Comparison of ENCODE assay signal across 8 cellular contexts in genomic region chr20:25407311-25408169, GRCh38. TPM values are rescaled to one million over a fixed set of nuclear protein-coding genes. Genes with fewer than 3 reads are reported as not detected.
DNase-seq lines count a peak whose midpoint lies in the region; ATAC-seq and TF ChIP-seq lines count a peak whose summit lies in the region.

TSS of gene GINS1 (plus strand) at chr20:25407673. CDS start at chr20:25407821, 148 bp downstream.

- 0 out of 2 replicates have a peak, but pooled peaks cover 3% of the 10 kb centered on the region for H3K36me3 ChIP-seq in KMS-11 (ENCODE audit: insufficient read depth)
- no peaks in the 10 kb centered on the region for H3K36me3 ChIP-seq in Peyer's patch

- TF ChIP-seq CTCF in KMS-11 (conservative IDR thresholded peaks at IDR 0.05; ENCODE audit: low read depth, low read length), result no peak
- no peak for TF ChIP-seq CTCF in Peyer's patch (IDR thresholded peaks at IDR 0.05)
- no peak for TF ChIP-seq CTCF in fibroblast of mammary gland (conservative IDR thresholded peaks at IDR 0.05; ENCODE audit: control insufficient read depth, insufficient read depth, low read depth, low read length)

- H3K4me3 ChIP-seq in KMS-11 (IDR thresholded peaks at IDR 0.05; ENCODE audit: insufficient read depth, low read depth, low read length) (peak within 1 kb of the TSS; percentile 58), Peyer's patch (peak within 1 kb of the TSS; percentile 43 to 74 (median 69)), fibroblast of mammary gland (ENCODE audit: control insufficient read depth, low read depth, low read length) (peak within 1 kb of the TSS; percentile 69)

- peaks cover 15 to 17% of the 10 kb centered on the region in 2 donors for H3K36me3 Mint-ChIP-seq in activated T-cell treated with anti-CD3 and anti-CD28 coated beads, Interleukin-2, amount 50 U/mL, for 72 hours (ENCODE audit: insufficient read depth in 2 of 2)
- H3K36me3 Mint-ChIP-seq in naive thymus-derived CD8-positive, alpha-beta T cell, result peaks cover 0 to 17% (median 11%) of the 10 kb centered on the region in 3 donors
- H3K36me3 Mint-ChIP-seq in stimulated activated memory B cell treated with anti-CD40 and anti-IgM and Interleukin-4, amounts not matched to agents 10 μg/mL and 1 μg/mL and 100 μg/mL, for 72 hours, result peaks cover 8% of the 10 kb centered on the region

- H3K4me2 ChIP-seq in KMS-11, result peak within 1 kb of the TSS; percentile 89

- H3K9me3 Mint-ChIP-seq in activated T-cell treated with anti-CD3 and anti-CD28 coated beads, Interleukin-2, amount 50 U/mL, for 72 hours, result peaks cover 4 to 9% of the 10 kb centered on the region in 2 donors
- peaks cover 0 to 28% (median 17%) of the 10 kb centered on the region in 9 donors for H3K9me3 Mint-ChIP-seq in naive thymus-derived CD8-positive, alpha-beta T cell
- peaks cover 11% of the 10 kb centered on the region for H3K9me3 Mint-ChIP-seq in stimulated activated memory B cell treated with anti-CD40 and anti-IgM and Interleukin-4, amounts not matched to agents 10 μg/mL and 1 μg/mL and 100 μg/mL, for 72 hours

- peak within 1 kb of the TSS; percentile 77 for H3K9ac ChIP-seq in KMS-11

- H3K4me1 ChIP-seq in KMS-11 (ENCODE audit: low read depth, poor library complexity, severe bottlenecking) (peaks cover 17% of the 10 kb centered on the region), Peyer's patch (peaks cover 0 to 12% (median 3%) of the 10 kb centered on the region in 4 donors)

- no peaks in the 10 kb centered on the region for H3K27me3 ChIP-seq in KMS-11 (ENCODE audit: insufficient read depth, low read depth)
- no peaks in the 10 kb centered on the region for H3K27me3 ChIP-seq in Peyer's patch

- H3K4me1 Mint-ChIP-seq in activated T-cell treated with anti-CD3 and anti-CD28 coated beads, Interleukin-2, amount 50 U/mL, for 72 hours (ENCODE audit: low read depth), result peaks cover 25% of the 10 kb centered on the region
- H3K4me1 Mint-ChIP-seq in naive thymus-derived CD8-positive, alpha-beta T cell, result peaks cover 7 to 16% (median 10%) of the 10 kb centered on the region in 4 donors
- H3K4me1 Mint-ChIP-seq in stimulated activated memory B cell treated with anti-CD40 and anti-IgM and Interleukin-4, amounts not matched to agents 10 μg/mL and 1 μg/mL and 100 μg/mL, for 72 hours, result peaks cover 17% of the 10 kb centered on the region

- peak within 1 kb of the TSS; percentile 69 for H2AFZ ChIP-seq in KMS-11 (ENCODE audit: low read depth)

- H3K4me3 Mint-ChIP-seq in activated T-cell treated with anti-CD3 and anti-CD28 coated beads, Interleukin-2, amount 50 U/mL, for 72 hours, result peak within 1 kb of the TSS; percentile 88
- H3K4me3 Mint-ChIP-seq in naive thymus-derived CD8-positive, alpha-beta T cell, result peak within 1 kb of the TSS; percentile 88 to 96 (median 94)
- peak within 1 kb of the TSS; percentile 84 for H3K4me3 Mint-ChIP-seq in stimulated activated memory B cell treated with anti-CD40 and anti-IgM and Interleukin-4, amounts not matched to agents 10 μg/mL and 1 μg/mL and 100 μg/mL, for 72 hours

- H3K27ac ChIP-seq in KMS-11 (peak within 1 kb of the TSS; percentile 51), Peyer's patch (peak within 1 kb of the TSS; percentile 3 to 58 (median 46))

- peak; percentile 92 for ATAC-seq in GM21825 (IDR thresholded peaks at IDR 0.05; ENCODE audit: unreplicated experiment)
- ATAC-seq in activated T-cell treated with anti-CD3 and anti-CD28 coated beads, Interleukin-2, amount 50 U/mL, for 72 hours (replicated peaks in 1 of 2), result peak; percentile 95 to 97
- ATAC-seq in naive thymus-derived CD8-positive, alpha-beta T cell, result peak; percentile 87 to 92
- peak; percentile 93 for ATAC-seq in stimulated activated memory B cell treated with anti-CD40 and anti-IgM and Interleukin-4, amounts not matched to agents 10 μg/mL and 1 μg/mL and 100 μg/mL, for 72 hours

- no peaks in the 10 kb centered on the region for H4K20me1 ChIP-seq in KMS-11 (ENCODE audit: insufficient read depth)

- peaks cover 18% of the 10 kb centered on the region for H3K79me2 ChIP-seq in KMS-11 (ENCODE audit: insufficient read depth, low read depth)

- DNase-seq in Daoy (ENCODE audit: low read depth) (peak; percentile 92), Peyer's patch (peak; percentile 64 to 89 (median 88)), fibroblast of mammary gland (ENCODE audit: low read depth) (peak; percentile 83)
- peak; percentile 88 for DNase-seq in activated T-cell treated with anti-CD3 and anti-CD28 coated beads, Interleukin-2, amount 50 U/mL, for 72 hours
- peak; percentile 41 to 78 (median 66) for DNase-seq in naive thymus-derived CD8-positive, alpha-beta T cell

- peak in 1 of 2 donors; percentile 8 for TF ChIP-seq POLR2A in Peyer's patch (IDR thresholded peaks at IDR 0.05)

- peak within 1 kb of the TSS; percentile 93 for H3K27ac Mint-ChIP-seq in activated T-cell treated with anti-CD3 and anti-CD28 coated beads, Interleukin-2, amount 50 U/mL, for 72 hours
- H3K27ac Mint-ChIP-seq in naive thymus-derived CD8-positive, alpha-beta T cell, result peak within 1 kb of the TSS in 9 of 10 donors; percentile 34 to 93 (median 80)
- H3K27ac Mint-ChIP-seq in stimulated activated memory B cell treated with anti-CD40 and anti-IgM and Interleukin-4, amounts not matched to agents 10 μg/mL and 1 μg/mL and 100 μg/mL, for 72 hours, result peak within 1 kb of the TSS; percentile 78

- H3K27me3 Mint-ChIP-seq in activated T-cell treated with anti-CD3 and anti-CD28 coated beads, Interleukin-2, amount 50 U/mL, for 72 hours (ENCODE audit: low read depth), result no peaks in the 10 kb centered on the region
- no peaks in the 10 kb centered on the region for H3K27me3 Mint-ChIP-seq in naive thymus-derived CD8-positive, alpha-beta T cell
- H3K27me3 Mint-ChIP-seq in stimulated activated memory B cell treated with anti-CD40 and anti-IgM and Interleukin-4, amounts not matched to agents 10 μg/mL and 1 μg/mL and 100 μg/mL, for 72 hours, result no peaks in the 10 kb centered on the region

- H3K9me3 ChIP-seq in Peyer's patch, result peaks cover 0 to 9% (median 1%) of the 10 kb centered on the region in 4 donors

- POLR2A ChIA-PET in naive thymus-derived CD8-positive, alpha-beta T cell (lab: Charles Lee), result interaction anchor here (0.6 to 1.5 kb wide), 4 partner anchors 17 to 350 kb away, joined by 3 read pairs; partner anchors contain the start of genes ABHD12, ACSS1 and PYGB

RNA-seq across cellular contexts. Expression of gene GINS1, which starts in this region (rescaled TPM):
- total RNA-seq in Daoy (2014; rRNA removed; shearing (Covaris generic)), result 37.1 and 37.9 TPM in 2 replicates
- 10 to 100 TPM in 1 of 4 donors, 1 to 10 TPM in 2, under 1 TPM in 1; 0.53 to 14.0 (median 1.4) TPM for total RNA-seq in Peyer's patch
- total RNA-seq in activated T-cell treated with anti-CD3 and anti-CD28 coated beads, Interleukin-2, amount 50 U/mL, for 72 hours, result 10 to 100 TPM; 22.4 to 24.3 TPM
- total RNA-seq in naive thymus-derived CD8-positive, alpha-beta T cell, result 1 to 10 TPM in 1 of 2 experiments, under 1 TPM in 1; 0.41 to 1.4 TPM
- under 1 TPM; 0.25 to 0.89 (median 0.30) TPM for polyA plus RNA-seq in naive thymus-derived CD8-positive, alpha-beta T cell

Comparison
In these comparisons a context has a peak if more than half of its experiments do, and no peak if none do; other contexts are left out.
1. Peak in every context shown above with its lines: DNase-seq, ATAC-seq, H3K4me3 ChIP-seq and H3K27ac ChIP-seq.